ENCODE assay signal across 23 cellular contexts in the genomic region with DNA sequence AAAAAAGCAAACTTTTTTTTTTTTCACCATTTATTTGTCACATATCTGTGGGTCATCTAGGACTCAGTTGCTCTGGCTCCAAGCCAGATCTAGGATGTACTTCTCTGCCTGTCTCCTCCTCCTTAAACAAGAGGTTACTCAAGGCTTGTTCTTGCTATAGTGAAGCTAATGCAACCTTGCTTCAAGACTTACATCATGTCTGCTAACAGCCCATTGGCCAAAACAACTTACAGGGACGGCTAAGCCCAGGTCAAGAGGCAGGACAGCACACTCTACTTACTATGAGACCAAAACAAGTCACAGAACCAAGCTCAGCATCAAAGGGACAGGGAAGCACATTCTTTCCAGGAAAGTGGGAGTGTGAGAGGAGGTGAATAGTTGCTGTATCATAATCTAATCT.
DNase-seq lines count a peak whose midpoint lies in the region; FAIRE-seq lines count a peak whose summit lies in the region.
"Had no signal": no experiment of that assay in that cellular context is flagged by ENCODE, and none has a peak within 500 bp of the region (broad histone marks: within the 10 kb centered on the region; RNA-seq: fewer than 3 reads in every experiment).

No MANE protein-coding gene starts in this region.

- H2BK5ac ChIP-seq in mesendoderm (ENCODE audit: low read length) = no peak overlapping the region
- H2BK5ac ChIP-seq in trophoblast cell (ENCODE audit: low read depth, low read length, poor library complexity) = no peak overlapping the region

- no peak overlapping the region for H4K5ac ChIP-seq in mesendoderm (ENCODE audit: low read length)

- H3K4me2 ChIP-seq in mesendoderm (ENCODE audit: low read length) (no peak overlapping the region), trophoblast cell (ENCODE audit: low read length) (no peak overlapping the region)
- H3K4me2 ChIP-seq: BLaER1 treated with 17β-estradiol and CSF1 and Interleukin-3, amounts not matched to agents 10 nM and 100 nM; PC-9 had no signal

- no peak overlapping the region for H2AK5ac ChIP-seq in mesendoderm (ENCODE audit: low read length)
- no peak overlapping the region for H2AK5ac ChIP-seq in trophoblast cell (ENCODE audit: low read length)

- H3K79me1 ChIP-seq in mesendoderm (ENCODE audit: low read length) (no peaks in the 10 kb centered on the region), trophoblast cell (ENCODE audit: low read length) (no peaks in the 10 kb centered on the region)

- H3K36me3 ChIP-seq in mesendoderm (ENCODE audit: control insufficient read depth, insufficient read depth, low read length) (no peaks in the 10 kb centered on the region), trophoblast cell (ENCODE audit: control insufficient read depth in 1 of 2, insufficient read depth in 2 of 2, low read length in 2 of 2) (no peaks in the 10 kb centered on the region)
- H3K36me3 ChIP-seq: BLaER1 treated with 17β-estradiol and CSF1 and Interleukin-3, amounts not matched to agents 10 nM and 100 nM; MG63 had no signal

- H2BK15ac ChIP-seq in mesendoderm (replicated peaks; ENCODE audit: low read depth) = no peak overlapping the region

- peak; percentile 59 for FAIRE-seq in urothelium cell line (lab: Jason Lieb, UNC)

- no peak overlapping the region for H4K91ac ChIP-seq in trophoblast cell (ENCODE audit: low read depth, low read length)

- no peak overlapping the region for H3K56ac ChIP-seq in mesendoderm (ENCODE audit: low read length)

- no peak overlapping the region for H3K14ac ChIP-seq in trophoblast cell (ENCODE audit: low read length)

- no peaks in the 10 kb centered on the region for H3K4me1 ChIP-seq in mesendoderm (ENCODE audit: control insufficient read depth, low read depth, low read length)
- no peaks in the 10 kb centered on the region for H3K4me1 ChIP-seq in trophoblast cell (ENCODE audit: control insufficient read depth in 1 of 2, insufficient read depth in 2 of 2, low read length in 2 of 2)
- H3K4me1 ChIP-seq: BLaER1 treated with 17β-estradiol and CSF1 and Interleukin-3, amounts not matched to agents 10 nM and 100 nM had no signal

- no peaks in the 10 kb centered on the region for H3K27me3 ChIP-seq in mesendoderm (ENCODE audit: insufficient read depth, low read length, poor library complexity)
- no peaks in the 10 kb centered on the region for H3K27me3 ChIP-seq in trophoblast cell (ENCODE audit: insufficient read depth, low read length)
- H3K27me3 ChIP-seq: BLaER1 treated with 17β-estradiol and CSF1 and Interleukin-3, amounts not matched to agents 10 nM and 100 nM had no signal

- no CpG with 5 or more reads among the region's 1 CpG for WGBS in mesendoderm (ENCODE audit: extremely low coverage, insufficient coverage, low lambda C conversion rate)
- WGBS in trophoblast cell (ENCODE audit: extremely low coverage, insufficient coverage, insufficient read length) = no CpG with 5 or more reads among the region's 1 CpG

- no peaks in the 10 kb centered on the region for H3K79me2 ChIP-seq in mesendoderm (ENCODE audit: control insufficient read depth, insufficient read depth, low read length)
- H3K79me2 ChIP-seq in trophoblast cell (ENCODE audit: control insufficient read depth, insufficient read depth, low read length, poor library complexity) = no peaks in the 10 kb centered on the region

- no peak overlapping the region for H2AFZ ChIP-seq in trophoblast cell (ENCODE audit: insufficient read depth, low read length, poor library complexity)
- H2AFZ ChIP-seq: PC-9 had no signal

- H3K23ac ChIP-seq in mesendoderm (ENCODE audit: low read length) (no peak overlapping the region), trophoblast cell (ENCODE audit: low read length) (no peak overlapping the region)

- no peak overlapping the region for H3K4me3 ChIP-seq in mesendoderm (ENCODE audit: low read length)
- H3K4me3 ChIP-seq in trophoblast cell (ENCODE audit: low read depth, low read length) = no peak overlapping the region
- H3K4me3 ChIP-seq: BLaER1 treated with 17β-estradiol and CSF1 and Interleukin-3, amounts not matched to agents 10 nM and 100 nM; MG63; PC-9; SK-N-MC had no signal

- no peak overlapping the region for H2BK120ac ChIP-seq in mesendoderm (ENCODE audit: low read depth, low read length)
- no peak overlapping the region for H2BK120ac ChIP-seq in trophoblast cell (ENCODE audit: insufficient read depth, low read length, poor library complexity)

- no peaks in the 10 kb centered on the region for H3K9me3 ChIP-seq in trophoblast cell (ENCODE audit: insufficient read depth, low read depth, low read length)
- H3K9me3 ChIP-seq: BLaER1 treated with 17β-estradiol and CSF1 and Interleukin-3, amounts not matched to agents 10 nM and 100 nM; MG63 had no signal

- DNase-seq in NCI-H2227 treated with DMSO at 0.1 percent for 48 hours (lab: John Stamatoyannopoulos, UW) = peak; percentile 19
- DNase-seq in NCI-H2227 (lab: John Stamatoyannopoulos, UW; ENCODE audit: unreplicated experiment) = no peak
- DNase-seq in NCI-H82 treated with DMSO at 0.1 percent for 48 hours (lab: John Stamatoyannopoulos, UW; ENCODE audit: unreplicated experiment) = peak; percentile 16
- peak; percentile 46 for DNase-seq in mesendoderm
- no peak for DNase-seq in urothelium cell line (ENCODE audit: low spot score)
- no peak for DNase-seq in trophoblast cell
- no peak for DNase-seq in stimulated activated CD4-positive, alpha-beta T cell treated with anti-CD3 and anti-CD28 coated beads, Interleukin-15, amount 100 ng/mL, for 24 hours
- DNase-seq in pons (ENCODE audit: low spot score) = no peak
- DNase-seq: 8988T; CD8-positive, alpha-beta memory T cell; DMS53; GF-D8; H7; Kasumi-1; MG63; NCI-H1048; NCI-H1930; NCI-H526 treated with DMSO at 0.1 percent for 48 hours; PC-9; SHP77 treated with DMSO at 0.1 percent for 48 hours had no signal

- H3K18ac ChIP-seq in mesendoderm (ENCODE audit: low read length) (no peak overlapping the region), trophoblast cell (ENCODE audit: low read length) (no peak overlapping the region)

- no peak overlapping the region for H4K8ac ChIP-seq in mesendoderm (ENCODE audit: low read depth, low read length)
- no peak overlapping the region for H4K8ac ChIP-seq in trophoblast cell (ENCODE audit: low read depth, low read length)

- no peak overlapping the region for H4K12ac ChIP-seq in trophoblast cell (ENCODE audit: low read depth, low read length)

- H2BK12ac ChIP-seq in trophoblast cell (ENCODE audit: low read length) = no peak overlapping the region

- H3K4ac ChIP-seq in mesendoderm (ENCODE audit: low read depth, low read length) (no peak overlapping the region), trophoblast cell (ENCODE audit: low read depth, low read length) (no peak overlapping the region)

- no peak overlapping the region for H3K9ac ChIP-seq in mesendoderm (ENCODE audit: low read length)
- no peak overlapping the region for H3K9ac ChIP-seq in trophoblast cell (ENCODE audit: low read length)
- H3K9ac ChIP-seq: BLaER1 treated with 17β-estradiol and CSF1 and Interleukin-3, amounts not matched to agents 10 nM and 100 nM had no signal

- H3K27ac ChIP-seq in mesendoderm (ENCODE audit: low read depth, low read length) = no peak overlapping the region
- no peak overlapping the region for H3K27ac ChIP-seq in trophoblast cell (ENCODE audit: low read depth, low read length)
- H3K27ac ChIP-seq: BLaER1 treated with 17β-estradiol and CSF1 and Interleukin-3, amounts not matched to agents 10 nM and 100 nM; PC-9; RWPE1; SK-N-MC had no signal

Comparison
In these comparisons a context has a peak if more than half of its experiments do, and no peak if none do; other contexts are left out.
1. DNase-seq: peak in NCI-H2227 treated with DMSO at 0.1 percent for 48 hours (single experiment), NCI-H82 treated with DMSO at 0.1 percent for 48 hours (single experiment) and mesendoderm (single experiment); none in NCI-H2227 (single experiment), urothelium cell line (single experiment), trophoblast cell (0 of 2), stimulated activated CD4-positive, alpha-beta T cell treated with anti-CD3 and anti-CD28 coated beads, Interleukin-15, amount 100 ng/mL, for 24 hours (single experiment) and pons (single experiment).